ENCODE assay signal across 1 cellular context in the genomic region with DNA sequence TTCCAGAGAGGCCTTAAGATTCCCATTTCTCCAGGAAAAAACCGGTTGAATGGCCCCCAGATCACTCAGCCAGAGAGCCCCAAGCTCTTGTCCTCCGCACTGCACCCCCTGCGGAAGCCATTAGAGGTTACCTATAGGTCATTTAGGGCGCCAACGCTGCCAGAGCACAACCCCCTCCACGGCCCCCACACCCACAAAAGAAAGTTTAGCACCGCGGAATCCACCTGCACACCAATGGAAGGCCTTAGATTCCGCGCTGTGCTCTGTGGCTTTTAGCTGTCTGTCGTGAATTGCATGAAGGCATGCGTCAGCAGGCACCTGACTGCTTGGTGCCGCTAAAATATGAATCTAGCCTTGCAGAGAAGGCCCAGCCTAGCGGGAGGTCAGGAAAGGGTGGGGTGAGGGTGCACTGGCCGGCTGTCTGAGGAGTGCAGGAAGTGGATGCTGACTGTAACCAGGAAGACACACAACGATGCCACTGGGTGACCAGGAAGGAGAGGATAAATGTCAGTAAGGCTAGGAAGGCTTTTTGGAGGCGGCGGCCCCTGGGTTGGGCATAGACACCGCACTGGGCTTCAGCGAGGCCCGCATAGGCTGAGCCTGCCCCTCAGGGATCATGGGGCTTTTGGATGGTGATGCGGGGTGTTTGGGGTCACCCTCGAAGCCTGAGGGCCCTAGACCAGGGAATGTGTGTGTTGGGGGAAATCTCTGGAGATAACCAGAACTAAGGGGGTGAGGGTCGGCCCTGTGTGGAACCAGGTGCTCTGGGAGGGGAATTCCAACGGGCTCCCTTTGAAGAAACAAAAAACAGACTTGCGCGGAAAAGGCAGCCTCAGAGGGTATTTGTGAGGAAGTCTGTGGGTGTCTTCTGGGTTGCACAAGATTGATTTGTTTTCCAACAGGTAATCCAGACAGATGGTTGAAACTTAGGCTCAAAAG.
TF ChIP-seq lines count a peak whose summit lies in the region.

No MANE protein-coding gene starts in this region.

TF ChIP-seq in HCT116, 20 proteins besides CTCF, POLR2A, EP300 and RAD21 (continued from another document):
- TF ChIP-seq REST (IDR thresholded peaks at IDR 0.05; ENCODE audit: low read depth) = no peak
- TF ChIP-seq CEBPB (IDR thresholded peaks at IDR 0.05; ENCODE audit: low read depth) = no peak
- TF ChIP-seq SIN3A (IDR thresholded peaks at IDR 0.05; ENCODE audit: low read depth) = no peak
- TF ChIP-seq EGR1 (IDR thresholded peaks at IDR 0.05; ENCODE audit: low read depth) = no peak
- no peak for TF ChIP-seq FOSL1 (IDR thresholded peaks at IDR 0.05; ENCODE audit: low read depth)
- TF ChIP-seq EZH2phosphoT487 (IDR thresholded peaks at IDR 0.05; ENCODE audit: borderline replicate concordance) = no peak
- TF ChIP-seq ELF1 (IDR thresholded peaks at IDR 0.05; ENCODE audit: borderline replicate concordance, low read depth) = no peak
- TF ChIP-seq EZH2 (IDR thresholded peaks at IDR 0.05) = no peak
- TF ChIP-seq, protein P1, sequence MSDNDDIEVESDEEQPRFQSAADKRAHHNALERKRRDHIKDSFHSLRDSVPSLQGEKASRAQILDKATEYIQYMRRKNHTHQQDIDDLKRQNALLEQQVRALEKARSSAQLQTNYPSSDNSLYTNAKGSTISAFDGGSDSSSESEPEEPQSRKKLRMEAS (IDR thresholded peaks at IDR 0.05) = no peak
- no peak for TF ChIP-seq SRF (IDR thresholded peaks at IDR 0.05; ENCODE audit: low read depth)
TF ChIP-seq in HCT116: peak in this region for 0.
